8 cellular contexts compared by ENCODE assay signal in the genomic region with DNA sequence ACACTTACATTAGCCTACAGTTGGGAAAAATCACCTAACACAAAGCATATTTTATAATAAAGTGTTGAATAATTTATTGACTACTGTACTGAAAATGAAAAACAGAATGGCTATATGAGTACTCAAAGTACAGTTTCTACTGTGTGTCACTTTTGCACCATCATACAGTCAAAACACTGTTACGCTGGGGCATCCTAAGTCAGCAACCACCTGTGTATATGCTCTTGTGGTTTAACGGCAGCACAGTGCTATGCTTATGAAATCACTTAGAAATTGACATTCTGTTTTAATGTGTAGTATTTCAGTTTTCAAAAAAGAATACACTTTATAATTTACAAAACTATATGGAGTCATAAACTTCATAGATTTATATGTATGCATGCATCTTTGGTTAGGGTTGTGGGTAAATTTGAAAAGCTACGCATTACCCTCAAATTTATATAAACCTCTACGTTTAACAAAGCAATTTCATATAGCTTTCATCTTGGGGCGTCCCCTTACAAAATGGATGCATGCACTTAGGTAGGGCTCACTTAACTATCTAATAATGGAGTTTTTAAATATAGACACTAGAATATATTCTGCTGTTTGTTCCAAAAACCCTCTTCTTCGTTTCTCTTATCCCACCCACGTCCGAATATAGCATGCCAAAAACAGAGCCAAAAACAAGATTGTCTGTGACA. TPM values are rescaled to one million over a fixed set of nuclear protein-coding genes. Genes with fewer than 3 reads are reported as not detected.
DNase-seq lines count a peak whose midpoint lies in the region; ATAC-seq, FAIRE-seq and TF ChIP-seq lines count a peak whose summit lies in the region.

No MANE protein-coding gene starts in this region.

- TF ChIP-seq POLR2A in GM12878 (IDR thresholded peaks at IDR 0.05; ENCODE audit: low read depth, low read length) = no peak

- DNase-seq in CD4-positive, alpha-beta T cell = no peak
- DNase-seq in HL-60 (ENCODE audit: low read depth in 1 of 2, low spot score in 1 of 2) = peak; percentile 81 to 83
- no peak for DNase-seq in GM12878 (ENCODE audit: low read depth, low spot score)
- peak in 2 of 10 donors; percentile 1 to 12 for DNase-seq in naive thymus-derived CD8-positive, alpha-beta T cell
- DNase-seq in NCI-H2107 (lab: John Stamatoyannopoulos, UW) = no peak
- DNase-seq in glomerular visceral epithelial cell (ENCODE audit: extremely low spot score) = no peak

- WGBS in GM12878 (ENCODE audit: insufficient coverage, insufficient replicate concordance, low lambda C conversion rate, missing lambda C conversion rate) = 32% methylated on average over 8 of the region's 8 CpGs

- H3K4me3 Mint-ChIP-seq in CD4-positive, alpha-beta T cell = peak overlapping the region; percentile 88
- peak overlapping the region; percentile 83 to 93 (median 88) for H3K4me3 Mint-ChIP-seq in naive thymus-derived CD8-positive, alpha-beta T cell

- SMC1A ChIA-PET in GM12878 (lab: Charles Lee; ENCODE audit: uncharacterized antibody, unreplicated experiment) = interaction anchor here (0.7 to 1.9 kb wide), 7 partner anchors 9 to 258 kb away, joined by 3 to 7 read pairs (median 4); partner anchors contain the start of gene AGA

- peak overlapping the region; percentile 68 for H3K4me2 ChIP-seq in GM12878 (ENCODE audit: control insufficient read depth, insufficient read depth)

- H3K4me1 Mint-ChIP-seq in CD4-positive, alpha-beta T cell (ENCODE audit: low read depth) = peaks cover 33% of the 10 kb centered on the region
- H3K4me1 Mint-ChIP-seq in naive thymus-derived CD8-positive, alpha-beta T cell = peaks cover 1 to 24% (median 15%) of the 10 kb centered on the region in 4 donors

- no peaks in the 10 kb centered on the region for H3K9me3 Mint-ChIP-seq in CD4-positive, alpha-beta T cell
- H3K9me3 Mint-ChIP-seq in naive thymus-derived CD8-positive, alpha-beta T cell = no peaks in the 10 kb centered on the region

- no peaks in the 10 kb centered on the region for H3K36me3 Mint-ChIP-seq in CD4-positive, alpha-beta T cell (ENCODE audit: low read depth)
- no peaks in the 10 kb centered on the region for H3K36me3 Mint-ChIP-seq in naive thymus-derived CD8-positive, alpha-beta T cell

- H3K9me3 ChIP-seq in CD4-positive, alpha-beta T cell (ENCODE audit: control insufficient read depth, low read length) = no peaks in the 10 kb centered on the region
- H3K9me3 ChIP-seq in GM12878 (replicated peaks; ENCODE audit: control insufficient read depth, insufficient read depth, low read length) = no peaks in the 10 kb centered on the region

- H3K27ac Mint-ChIP-seq in CD4-positive, alpha-beta T cell = peak overlapping the region; percentile 78
- peak overlapping the region; percentile 2 to 91 (median 83) for H3K27ac Mint-ChIP-seq in naive thymus-derived CD8-positive, alpha-beta T cell

- H3K27me3 ChIP-seq in CD4-positive, alpha-beta T cell (ENCODE audit: control insufficient read depth, insufficient read depth, low read length) = no peaks in the 10 kb centered on the region
- H3K27me3 ChIP-seq in HL-60 (ENCODE audit: insufficient read depth, poor library complexity, severe bottlenecking) = no peaks in the 10 kb centered on the region
- H3K27me3 ChIP-seq in GM12878 (replicated peaks in 1 of 2; ENCODE audit: control insufficient read depth in 2 of 2, insufficient read depth in 2 of 2, low read length in 1 of 2) = no peaks in the 10 kb centered on the region

- CTCF ChIA-PET in CD4-positive, alpha-beta T cell (lab: Charles Lee) = interaction anchor here (1.0 to 2.1 kb wide), 3 partner anchors 31 to 138 kb away, joined by 3 to 6 read pairs (median 5); no protein-coding TSS in a partner anchor
- CTCF ChIA-PET in GM12878 (lab: Yijun Ruan, JAX) = interaction anchor here (0.8 to 1.6 kb wide), 7 partner anchors 19 to 262 kb away, joined by 3 to 7 read pairs (median 3); no protein-coding TSS in a partner anchor

- H2AFZ ChIP-seq in GM12878 (ENCODE audit: control insufficient read depth, low read depth, low read length) = peak overlapping the region; percentile 95

- H3K9ac ChIP-seq in GM12878 (ENCODE audit: control insufficient read depth, insufficient read depth, low read length) = peak overlapping the region; percentile 79; the same call in 1 of the 2 replicates

- FAIRE-seq in GM12878 (lab: Jason Lieb, UNC) = no peak

- H3K4me3 ChIP-seq in HL-60 (replicated peaks; ENCODE audit: insufficient read depth, low read length) (peak overlapping the region; percentile 89; the same call in 1 of the 2 replicates), GM12878 (peak overlapping the region; percentile 82; the same call in 1 of the 2 replicates)

- no peaks in the 10 kb centered on the region for H3K4me1 ChIP-seq in GM12878 (ENCODE audit: control insufficient read depth, insufficient read depth, low read length)

- BruUV-seq in GM12878 (replicated peaks; lab: Mats Ljungman, UMichigan) = no TSS peak

- H3K36me3 ChIP-seq in GM12878 (ENCODE audit: control insufficient read depth in 2 of 2, insufficient read depth in 2 of 2, low read length in 1 of 2) = no peaks in the 10 kb centered on the region

- no peaks in the 10 kb centered on the region for H4K20me1 ChIP-seq in GM12878 (ENCODE audit: control insufficient read depth, insufficient read depth)

- RAD21 ChIA-PET in GM12878 (lab: Charles Lee; ENCODE audit: unreplicated experiment) = interaction anchor here (0.6 to 1.7 kb wide), 2 partner anchors 13 to 210 kb away, joined by 3 to 5 read pairs; no protein-coding TSS in a partner anchor

- H3K27me3 Mint-ChIP-seq in CD4-positive, alpha-beta T cell = no peaks in the 10 kb centered on the region
- peaks cover 0 to 3% (median 0%) of the 10 kb centered on the region in 5 donors for H3K27me3 Mint-ChIP-seq in naive thymus-derived CD8-positive, alpha-beta T cell

- intact Hi-C loops in CD4-positive, alpha-beta T cell (cut with DNase I, micrococcal nuclease) = loop anchor here in 1 of 2 experiments (1.0 to 2.0 kb wide), 2 partner anchors 16 to 133 kb away; partner anchors contain the start of gene AGA
- intact Hi-C loops in GM12878 (cut with micrococcal nuclease; ENCODE audit: unreplicated experiment) = no loop called here

- H3K79me2 ChIP-seq in GM12878 (ENCODE audit: control insufficient read depth, insufficient read depth, low read length) = peaks cover 10% of the 10 kb centered on the region

- POLR2A ChIA-PET in CD4-positive, alpha-beta T cell (lab: Charles Lee) = interaction anchor here (1.1 to 2.5 kb wide), 9 partner anchors 11 to 151 kb away, joined by 3 to 30 read pairs (median 6); partner anchors contain the start of gene AGA
- POLR2A ChIA-PET in GM12878 (lab: Charles Lee) = interaction anchor here (0.8 to 2.7 kb wide), 2 partner anchors 11 to 133 kb away, joined by 3 to 10 read pairs; partner anchors contain the start of gene AGA
- POLR2A ChIA-PET in naive thymus-derived CD8-positive, alpha-beta T cell (lab: Charles Lee) = interaction anchor here (2.8 kb wide), 1 partner anchor 133 kb away, joined by 13 read pairs; the partner anchor contains the start of gene AGA

- no peak for TF ChIP-seq EP300 in GM12878 (IDR thresholded peaks at IDR 0.05; ENCODE audit: borderline replicate concordance in 1 of 2, control insufficient read depth in 1 of 2, low read depth in 2 of 2, low read length in 2 of 2)

- in situ Hi-C loops in GM12878 (cut with MboI) = loop anchor here (5.0 kb wide), 1 partner anchor 133 kb away; the partner anchor contains the start of gene AGA

- ATAC-seq in CD4-positive, alpha-beta T cell (ENCODE audit: poor library complexity) = peak; percentile 58
- no peak for ATAC-seq in GM12878
- peak; percentile 46 to 60 for ATAC-seq in naive thymus-derived CD8-positive, alpha-beta T cell
- no peak for ATAC-seq in HG02840 (IDR thresholded peaks at IDR 0.05; ENCODE audit: low FRiP score, unreplicated experiment)
- no peak for ATAC-seq in GM19328 (IDR thresholded peaks at IDR 0.05; ENCODE audit: unreplicated experiment)

- H3K27ac ChIP-seq in CD4-positive, alpha-beta T cell (ENCODE audit: low read depth, low read length) = no peak overlapping the region
- H3K27ac ChIP-seq in HL-60 (replicated peaks) (peak overlapping the region; percentile 95), GM12878 (ENCODE audit: control insufficient read depth, insufficient read depth) (no peak overlapping the region; the same call in 1 of the 2 replicates)

- TF ChIP-seq RAD21 in GM12878 (IDR thresholded peaks at IDR 0.05; ENCODE audit: insufficient read depth, low read depth, low read length) = no peak

- no peak for TF ChIP-seq CTCF in CD4-positive, alpha-beta T cell (IDR thresholded peaks at IDR 0.05)
- TF ChIP-seq CTCF in HL-60 (IDR thresholded peaks at IDR 0.05; ENCODE audit: insufficient read depth, low read length) (no peak), GM12878 (IDR thresholded peaks at IDR 0.05 in 2 of 3, conservative IDR thresholded peaks at IDR 0.05 in 1 of 3; ENCODE audit: control insufficient read depth in 2 of 3, extremely low read depth in 1 of 3, insufficient read depth in 1 of 3, low read depth in 3 of 3, low read length in 3 of 3) (no peak)

TF ChIP-seq in GM12878, 131 proteins besides CTCF, POLR2A, EP300 and RAD21 (continues in another document):
- TF ChIP-seq NR2F1 (conservative IDR thresholded peaks at IDR 0.05) = no peak

RNA-seq across cellular contexts. Expression of gene NEIL3, which starts 0.7 kb away (rescaled TPM):
- total RNA-seq in CD4-positive, alpha-beta T cell = under 1 TPM; 0.22 to 0.25 TPM
- 14.3 and 14.8 TPM in 2 replicates for total RNA-seq in GM12878 (2013; cell fraction: nucleolus; rRNA removed)
- total RNA-seq in GM12878 (2014; rRNA removed) (8.5 and 10.7 TPM in 2 replicates), GM12878 (2014; rRNA removed; fragmentation: Illumina TruSeq; extraction: Trizol) (9.7 and 10.6 TPM in 2 replicates), GM12878 (2021) (7.6 and 7.9 TPM in 2 replicates)
- polyA plus RNA-seq in GM12878 (2011; ENCODE audit: low read depth) = 1.4 TPM
- polyA plus RNA-seq in GM12878 (2011; rRNA removed) (13.1 and 18.9 TPM in 2 replicates), GM12878 (2014; fragmentation: Illumina TruSeq; extraction: Trizol) (9.4 and 9.5 TPM in 2 replicates), GM12878 (2014; fragmentation: Nextera tagmentation; extraction: Ambion mirVana) (1 to 10 TPM; 3.0 to 3.4 TPM), GM12878 (2014; rRNA removed) (7.1 and 7.4 TPM in 2 replicates), GM12878 (2016; fragmentation: Nextera tagmentation; extraction: Ambion mirVana) (10 to 100 TPM; 13.5 to 13.8 TPM)
- 6.0 and 6.5 TPM in 2 replicates for polyA plus RNA-seq in GM12878 (2011; cell fraction: cytosol; rRNA removed)
- 9.4 and 12.9 TPM in 2 replicates for polyA plus RNA-seq in GM12878 (2011; cell fraction: nucleus; rRNA removed)
- polyA plus RNA-seq in GM12878 (2012) = 1.2 and 4.0 TPM in 2 replicates
- 10.6 and 12.6 TPM in 2 replicates for polyA minus RNA-seq in GM12878 (2011; rRNA and poly(A)+ RNA removed)
- 5.2 and 6.2 TPM in 2 replicates for polyA minus RNA-seq in GM12878 (2011; cell fraction: cytosol; rRNA and poly(A)+ RNA removed)
- 12.9 and 21.1 TPM in 2 replicates for polyA minus RNA-seq in GM12878 (2011; cell fraction: nucleus; rRNA and poly(A)+ RNA removed)
- not detected for total RNA-seq in naive thymus-derived CD8-positive, alpha-beta T cell
- not detected for polyA plus RNA-seq in naive thymus-derived CD8-positive, alpha-beta T cell

Comparison
In these comparisons a context has a peak if more than half of its experiments do, and no peak if none do; other contexts are left out.
1. ATAC-seq: peak in CD4-positive, alpha-beta T cell (single experiment) and naive thymus-derived CD8-positive, alpha-beta T cell (2 of 2); none in GM12878 (single experiment), HG02840 (single experiment) and GM19328 (single experiment).
2. DNase-seq: peak in HL-60 (2 of 2); none in CD4-positive, alpha-beta T cell (0 of 10), GM12878 (single experiment), NCI-H2107 (single experiment) and glomerular visceral epithelial cell (single experiment).
3. RNA of gene NEIL3, which starts 0.7 kb away (total RNA-seq): 7.6 to 14.8 TPM in GM12878; 0.22 to 0.25 TPM in CD4-positive, alpha-beta T cell and not detected in naive thymus-derived CD8-positive, alpha-beta T cell; every median in the first group is over 4 times any median in the second.